25 cellular contexts compared by ENCODE assay signal in genomic region chr9:81374459-81374858, GRCh38.
DNase-seq lines count a peak whose midpoint lies in the region; FAIRE-seq and TF ChIP-seq lines count a peak whose summit lies in the region.
"Had no signal": no experiment of that assay in that cellular context is flagged by ENCODE, and none has a peak within 500 bp of the region (broad histone marks: within the 10 kb centered on the region; RNA-seq: fewer than 3 reads in every experiment).

No MANE protein-coding gene starts in this region.

- no peak overlapping the region for H3K4me3 ChIP-seq in left ventricle myocardium inferior
- H3K4me3 ChIP-seq in right atrium auricular region, result no peak overlapping the region
- H3K4me3 ChIP-seq in endothelial cell of umbilical vein (replicated peaks in 1 of 3; ENCODE audit: insufficient read depth in 1 of 3, low read depth in 1 of 3, low read length in 3 of 3), result no peak overlapping the region
- H3K4me3 ChIP-seq in uterus, result no peak overlapping the region
- H3K4me3 ChIP-seq: K562 had no signal

- H3K4me1 Mint-ChIP-seq in nephron progenitor cell, result peaks cover 92% of the 10 kb centered on the region

- CTCF ChIA-PET in endothelial cell of umbilical vein (lab: Charles Lee), result no interaction called here

- FAIRE-seq in endothelial cell of umbilical vein (lab: Jason Lieb, UNC), result no peak
- FAIRE-seq: D721Med, HepG2, K562, RCC 7860 had no signal

- no peaks in the 10 kb centered on the region for H3K9me3 ChIP-seq in left ventricle myocardium inferior (replicated peaks)
- no peaks in the 10 kb centered on the region for H3K9me3 ChIP-seq in right atrium auricular region
- H3K9me3 ChIP-seq in endothelial cell of umbilical vein (replicated peaks; ENCODE audit: control insufficient read depth, insufficient read depth, low read length), result no peaks in the 10 kb centered on the region
- H3K9me3 ChIP-seq in uterus, result no peaks in the 10 kb centered on the region

- no peak overlapping the region for H3K9ac ChIP-seq in endothelial cell of umbilical vein (replicated peaks; ENCODE audit: extremely low read depth, insufficient read depth, low read length)

- H3K4me2 ChIP-seq in endothelial cell of umbilical vein (ENCODE audit: insufficient read depth, low read length), result no peak overlapping the region

- peaks cover 3% of the 10 kb centered on the region for H3K9me3 Mint-ChIP-seq in nephron progenitor cell
- H3K9me3 Mint-ChIP-seq: HFFc6 had no signal

- H3K36me3 ChIP-seq in left ventricle myocardium inferior (no peaks in the 10 kb centered on the region), right atrium auricular region (no peaks in the 10 kb centered on the region), endothelial cell of umbilical vein (ENCODE audit: control insufficient read depth in 2 of 2, extremely low read depth in 1 of 2, insufficient read depth in 2 of 2, low read length in 2 of 2) (no peaks in the 10 kb centered on the region), uterus (no peaks in the 10 kb centered on the region)

- POLR2A ChIA-PET in endothelial cell of umbilical vein (lab: Charles Lee), result no interaction called here

- H4K20me1 ChIP-seq in endothelial cell of umbilical vein (replicated peaks; ENCODE audit: control insufficient read depth, extremely low read depth, insufficient read depth, low read length), result no peaks in the 10 kb centered on the region

- DNase-seq in left ventricle myocardium inferior, result no peak
- no peak for DNase-seq in right atrium auricular region (ENCODE audit: low spot score)
- no peak for DNase-seq in endothelial cell of umbilical vein (ENCODE audit: low read depth, low spot score)
- no peak for DNase-seq in nephron progenitor cell
- DNase-seq in SIG-M5 (lab: John Stamatoyannopoulos, UW), result no peak
- no peak for DNase-seq in uterus
- no peak for DNase-seq in AG20443 (ENCODE audit: low spot score)
- DNase-seq: 8988T, AML-193, DMS53, GDM1, H7, HFFc6, NCI-H1092 treated with DMSO at 0.1 percent for 48 hours, NCI-H1436 treated with DMSO at 0.1 percent for 48 hours, NCI-H2029, NCI-H2171, NCI-H345, NCI-H524, NCI-H82 had no signal

- peak overlapping the region; percentile 72 for H3K27ac ChIP-seq in left ventricle myocardium inferior (replicated peaks)
- H3K27ac ChIP-seq in right atrium auricular region, result no peak overlapping the region
- H3K27ac ChIP-seq in endothelial cell of umbilical vein (ENCODE audit: insufficient read depth, low read depth, low read length), result no peak overlapping the region
- H3K27ac ChIP-seq in uterus, result no peak overlapping the region

- H3K27me3 ChIP-seq in left ventricle myocardium inferior (ENCODE audit: low read depth) (no peaks in the 10 kb centered on the region), right atrium auricular region (no peaks in the 10 kb centered on the region), endothelial cell of umbilical vein (ENCODE audit: control insufficient read depth in 2 of 2, insufficient read depth in 2 of 2, low read length in 2 of 2) (no peaks in the 10 kb centered on the region), uterus (no peaks in the 10 kb centered on the region)

- H3K36me3 Mint-ChIP-seq in nephron progenitor cell (ENCODE audit: low read depth), result peaks cover 4% of the 10 kb centered on the region
- H3K36me3 Mint-ChIP-seq: CD14-positive monocyte had no signal

- no peaks in the 10 kb centered on the region for H3K79me2 ChIP-seq in endothelial cell of umbilical vein (ENCODE audit: control insufficient read depth, insufficient read depth, low read length)

- peak overlapping the region; percentile 41 for H2AFZ ChIP-seq in endothelial cell of umbilical vein (ENCODE audit: low read depth, low read length)

- BruUV-seq in endothelial cell of umbilical vein (replicated peaks; lab: Mats Ljungman, UMichigan), result no TSS peak

- TF ChIP-seq CTCF in left ventricle myocardium inferior (IDR thresholded peaks at IDR 0.05; ENCODE audit: borderline replicate concordance), result no peak
- no peak for TF ChIP-seq CTCF in right atrium auricular region (IDR thresholded peaks at IDR 0.05)
- no peak for TF ChIP-seq CTCF in endothelial cell of umbilical vein (IDR thresholded peaks at IDR 0.05; ENCODE audit: extremely low read depth in 1 of 2, insufficient read depth in 1 of 2, low read depth in 1 of 2, low read length in 2 of 2)
- no peak for TF ChIP-seq CTCF in nephron progenitor cell (IDR thresholded peaks at IDR 0.05)
- no peak for TF ChIP-seq CTCF in uterus (IDR thresholded peaks at IDR 0.05)

- dilution Hi-C loops in endothelial cell of umbilical vein (cut with MboI; ENCODE audit: extremely low pct_ligation_motif_present, low sequenced_read_pairs), result no loop called here

- H3K27ac Mint-ChIP-seq in nephron progenitor cell, result peak overlapping the region; percentile 17
- H3K27ac Mint-ChIP-seq: CD14-positive monocyte, HFFc6 had no signal

- peak overlapping the region; percentile 53 for H3K4me3 Mint-ChIP-seq in nephron progenitor cell
- H3K4me3 Mint-ChIP-seq: CD14-positive monocyte, HFFc6 had no signal

- H3K4me1 ChIP-seq in left ventricle myocardium inferior, result peaks cover 27% of the 10 kb centered on the region
- peaks cover 0 to 23% of the 10 kb centered on the region in 2 donors for H3K4me1 ChIP-seq in right atrium auricular region
- H3K4me1 ChIP-seq in endothelial cell of umbilical vein (ENCODE audit: control insufficient read depth, extremely low read depth, insufficient read depth, low read length), result peaks cover 15% of the 10 kb centered on the region
- H3K4me1 ChIP-seq in uterus, result no peaks in the 10 kb centered on the region

- no peaks in the 10 kb centered on the region for H3K9me1 ChIP-seq in endothelial cell of umbilical vein (replicated peaks; ENCODE audit: control insufficient read depth, extremely low read depth, insufficient read depth, low read length)

- intact Hi-C loops in left ventricle myocardium inferior (cut with micrococcal nuclease), result no loop called here
- intact Hi-C loops in endothelial cell of umbilical vein (cut with micrococcal nuclease), result no loop called here
- intact Hi-C loops in uterus (cut with DNase I; ENCODE audit: low total_unique reads), result no loop called here

- TF ChIP-seq POLR2A in endothelial cell of umbilical vein (IDR thresholded peaks at IDR 0.05; ENCODE audit: low read depth, low read length), result no peak
- TF ChIP-seq POLR2A in uterus (IDR thresholded peaks at IDR 0.05), result no peak

- peaks cover 2% of the 10 kb centered on the region for H3K27me3 Mint-ChIP-seq in nephron progenitor cell (ENCODE audit: low read depth, poor library complexity)

TF ChIP-seq in endothelial cell of umbilical vein, 7 proteins besides CTCF, POLR2A, EP300 and RAD21:
- no peak for TF ChIP-seq POLR2AphosphoS5 (IDR thresholded peaks at IDR 0.05; ENCODE audit: insufficient read depth, low read depth, low read length)
- TF ChIP-seq GATA2 (IDR thresholded peaks at IDR 0.05; ENCODE audit: insufficient read depth, insufficient read length, low read depth, low read length), result no peak
- no peak for TF ChIP-seq EZH2 (IDR thresholded peaks at IDR 0.05; ENCODE audit: borderline replicate concordance, low read depth, low read length, severe bottlenecking)
- TF ChIP-seq JUN (IDR thresholded peaks at IDR 0.05; ENCODE audit: borderline replicate concordance, insufficient read depth, insufficient read length, low read depth), result no peak
- TF ChIP-seq, protein P1, sequence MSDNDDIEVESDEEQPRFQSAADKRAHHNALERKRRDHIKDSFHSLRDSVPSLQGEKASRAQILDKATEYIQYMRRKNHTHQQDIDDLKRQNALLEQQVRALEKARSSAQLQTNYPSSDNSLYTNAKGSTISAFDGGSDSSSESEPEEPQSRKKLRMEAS (IDR thresholded peaks at IDR 0.05; ENCODE audit: insufficient read depth, insufficient read length), result no peak
- TF ChIP-seq FOS (IDR thresholded peaks at IDR 0.05; ENCODE audit: borderline replicate concordance, insufficient read depth, low read length), result no peak
- TF ChIP-seq MYC (IDR thresholded peaks at IDR 0.05; ENCODE audit: low read depth, low read length), result no peak
